Comparison of ENCODE assay signal across 8 cellular contexts in genomic region chr5:154478224-154478565, GRCh38. TPM values are rescaled to one million over a fixed set of nuclear protein-coding genes. Genes with fewer than 3 reads are reported as not detected.
DNase-seq lines count a peak whose midpoint lies in the region; ATAC-seq and TF ChIP-seq lines count a peak whose summit lies in the region.

Gene HAND1 (minus strand): TSS chr5:154478227. CDS start chr5:154478008, 219 bp downstream.

- H3K36me3 ChIP-seq in HUES64 (ENCODE audit: insufficient read depth, low read length): no peaks in the 10 kb centered on the region
- H3K36me3 ChIP-seq in tibial artery: no peaks in the 10 kb centered on the region

- DNase-seq in AG04449 (ENCODE audit: low read depth, low spot score): no peak
- DNase-seq in iPS-NIHi7 (ENCODE audit: extremely low spot score): peak; percentile 91
- peak in 1 of 2 donors; percentile 74 for DNase-seq in tibial artery
- DNase-seq in OCI-M2 (lab: John Stamatoyannopoulos, UW; ENCODE audit: unreplicated experiment): no peak
- no peak for DNase-seq in occipital lobe (lab: John Stamatoyannopoulos, UW)

- no peak within 1 kb of the TSS for H3K27ac ChIP-seq in HUES64 (ENCODE audit: low read depth, low read length)
- H3K27ac ChIP-seq in tibial artery: peak within 1 kb of the TSS in 1 of 2 donors; percentile 25

- peaks cover 59% of the 10 kb centered on the region for H3K4me1 Mint-ChIP-seq in activated naive CD8-positive, alpha-beta T cell (ENCODE audit: low read depth)

- POLR2A ChIA-PET in AG04449 (lab: Yijun Ruan, JAX): no interaction called here

- peak within 1 kb of the TSS; percentile 67 for H3K4me3 Mint-ChIP-seq in activated naive CD8-positive, alpha-beta T cell

- no peaks in the 10 kb centered on the region for H3K9me3 Mint-ChIP-seq in activated naive CD8-positive, alpha-beta T cell (ENCODE audit: low read depth)

- peak within 1 kb of the TSS; percentile 40 for H3K4me3 ChIP-seq in AG04449 (ENCODE audit: low read depth, low read length)
- H3K4me3 ChIP-seq in HUES64 (ENCODE audit: low read length): peak within 1 kb of the TSS; percentile 48
- peak within 1 kb of the TSS; percentile 42 to 46 for H3K4me3 ChIP-seq in tibial artery

- TF ChIP-seq CTCF in AG04449 (IDR thresholded peaks at IDR 0.05; ENCODE audit: insufficient read depth, low read length, missing control alignments) (no peak), tibial artery (IDR thresholded peaks at IDR 0.05) (no peak)

- CTCF ChIA-PET in AG04449 (lab: Yijun Ruan, JAX): interaction anchor here (1.4 to 3.7 kb wide), 2 partner anchors 11 to 43 kb away, joined by 3 to 31 read pairs; no protein-coding TSS in a partner anchor

- H3K9ac ChIP-seq in HUES64 (ENCODE audit: low read depth, low read length): no peak within 1 kb of the TSS

- peaks cover 100% of the 10 kb centered on the region for H3K27me3 ChIP-seq in HUES64 (ENCODE audit: insufficient read depth, low read length)
- H3K27me3 ChIP-seq in tibial artery: peaks cover 14 to 100% of the 10 kb centered on the region in 2 donors

- H3K9me3 ChIP-seq in HUES64 (ENCODE audit: insufficient read depth, low read depth, low read length): no peaks in the 10 kb centered on the region
- H3K9me3 ChIP-seq in tibial artery: no peaks in the 10 kb centered on the region

- peaks cover 62% of the 10 kb centered on the region for H3K27me3 Mint-ChIP-seq in activated naive CD8-positive, alpha-beta T cell

- intact Hi-C loops in tibial artery (cut with DNase I; ENCODE audit: low total_unique reads): no loop called here

- H3K4me1 ChIP-seq in HUES64 (ENCODE audit: insufficient read depth, low read length): peaks cover 36% of the 10 kb centered on the region
- peaks cover 0 to 60% (median 50%) of the 10 kb centered on the region in 4 donors for H3K4me1 ChIP-seq in tibial artery

- under 1% methylated on average over 13 of the region's 20 CpGs for WGBS in HUES64

- H3K36me3 Mint-ChIP-seq in activated naive CD8-positive, alpha-beta T cell: no peaks in the 10 kb centered on the region

- H3K27ac Mint-ChIP-seq in activated naive CD8-positive, alpha-beta T cell: no peak within 1 kb of the TSS

- no peak for ATAC-seq in GM18511 (IDR thresholded peaks at IDR 0.05; ENCODE audit: unreplicated experiment)

RNA-seq across cellular contexts. Expression of gene HAND1, which starts in this region (rescaled TPM):
- polyA plus RNA-seq in HUES64 (2013, experiment 1 of 2): 5.4 TPM
- 4.6 TPM for polyA plus RNA-seq in HUES64 (2013, experiment 2 of 2)
- total RNA-seq in occipital lobe: not detected
